In genomic region chr3:44883213-44883955, GRCh38 we compare ENCODE assay signal across 1 cellular context.
TF ChIP-seq lines count a peak whose summit lies in the region.

No MANE protein-coding gene starts in this region.

TF ChIP-seq in GM23338, 12 proteins besides CTCF, POLR2A, EP300 and RAD21 (continued from another document):
- TF ChIP-seq ZNF462 (CRISPR knock-in tag; IDR thresholded peaks at IDR 0.05), result no peak
- no peak for TF ChIP-seq NANOG (IDR thresholded peaks at IDR 0.05; ENCODE audit: borderline replicate concordance)
- no peak for TF ChIP-seq POLR2AphosphoS5 (IDR thresholded peaks at IDR 0.05; ENCODE audit: low read depth)
- no peak for TF ChIP-seq REST (IDR thresholded peaks at IDR 0.05; ENCODE audit: unreplicated experiment)
